ENCODE assay signal across 9 cellular contexts in the genomic region with DNA sequence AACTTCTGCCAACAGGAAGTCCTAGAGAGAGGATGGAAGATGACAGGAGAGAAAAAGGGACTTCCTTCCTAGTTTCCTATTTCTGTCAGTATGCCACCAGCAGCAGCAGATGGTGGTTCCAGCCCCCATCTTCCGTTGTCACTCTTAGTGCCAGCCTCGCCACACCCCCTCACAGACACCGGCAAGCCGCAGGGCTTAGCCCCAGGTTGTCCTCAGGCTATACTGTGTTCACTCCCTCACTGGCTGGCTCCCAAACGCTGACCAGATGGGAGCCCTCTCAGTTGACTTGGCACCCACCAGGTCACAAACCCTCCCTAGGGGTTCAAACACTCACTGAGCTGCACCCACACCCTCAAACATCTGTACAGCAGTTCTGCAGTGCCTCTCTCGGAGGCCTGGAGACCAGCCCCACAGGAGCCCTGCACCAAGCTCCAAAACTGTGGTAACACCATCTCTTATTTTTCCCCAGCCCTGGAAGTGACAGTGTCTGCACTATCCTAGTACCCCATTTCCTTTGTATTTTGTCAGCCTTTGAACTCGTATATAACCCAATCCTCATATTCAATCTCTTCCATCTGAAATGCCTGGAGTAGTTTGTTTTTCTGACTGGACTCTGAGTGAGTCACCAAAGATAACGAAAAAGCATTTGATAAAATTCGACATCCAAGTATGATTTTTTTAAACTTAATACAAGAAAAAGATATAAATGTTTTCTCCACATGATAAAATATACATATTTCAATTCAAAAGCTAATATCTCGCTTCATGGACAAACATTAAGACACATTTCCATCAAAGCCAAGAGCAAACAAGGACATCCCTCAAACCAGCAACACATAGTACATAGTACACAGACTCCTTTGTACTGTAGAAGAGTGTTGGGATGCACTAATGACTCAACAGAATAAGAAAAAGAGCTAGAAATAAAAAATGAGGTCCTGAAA. TPM values are rescaled to one million over a fixed set of nuclear protein-coding genes. Genes with fewer than 3 reads are reported as not detected.
DNase-seq lines count a peak whose midpoint lies in the region; ATAC-seq, FAIRE-seq and TF ChIP-seq lines count a peak whose summit lies in the region.
"Had no signal": no experiment of that assay in that cellular context is flagged by ENCODE, and none has a peak within 500 bp of the region (broad histone marks: within the 10 kb centered on the region; RNA-seq: fewer than 3 reads in every experiment).

No MANE protein-coding gene starts in this region.

- TF ChIP-seq EP300 in SK-N-SH (IDR thresholded peaks at IDR 0.05; ENCODE audit: borderline replicate concordance in 1 of 2, low read depth in 1 of 2, low read length in 1 of 2) (peak in 1 of 2 experiments; percentile 19; a peak in 1 of 4 replicates), sigmoid colon (IDR thresholded peaks at IDR 0.05) (no peak)

- H2AFZ ChIP-seq in SK-N-SH (ENCODE audit: low read depth) = no peak overlapping the region
- H2AFZ ChIP-seq in endothelial cell of umbilical vein (ENCODE audit: low read depth, low read length) = no peak overlapping the region

- peak; percentile 81 for FAIRE-seq in endothelial cell of umbilical vein (lab: Jason Lieb, UNC)

- H3K9ac ChIP-seq in SK-N-SH = no peak overlapping the region
- H3K9ac ChIP-seq in endothelial cell of umbilical vein (replicated peaks; ENCODE audit: extremely low read depth, insufficient read depth, low read length) = peak overlapping the region; percentile 49

- H3K36me3 ChIP-seq in SK-N-SH (replicated peaks in 1 of 2; ENCODE audit: control insufficient read depth in 1 of 2, insufficient read depth in 2 of 2, low read length in 1 of 2) = peaks cover 0 to 14% of the 10 kb centered on the region in 2 experiments
- no peaks in the 10 kb centered on the region for H3K36me3 ChIP-seq in endothelial cell of umbilical vein (ENCODE audit: control insufficient read depth in 2 of 2, extremely low read depth in 1 of 2, insufficient read depth in 2 of 2, low read length in 2 of 2)
- peaks cover 0 to 5% (median 0%) of the 10 kb centered on the region in 4 donors for H3K36me3 ChIP-seq in sigmoid colon

- intact Hi-C loops in endothelial cell of umbilical vein (cut with micrococcal nuclease) (no loop called here), sigmoid colon (cut with DNase I) (no loop called here), lower leg skin (cut with DNase I; ENCODE audit: low total_unique reads) (no loop called here)

- CTCF ChIA-PET in SK-N-SH (lab: Yijun Ruan, JAX) (interaction anchor here (1.2 to 1.7 kb wide), 3 partner anchors 11 to 28 kb away, joined by 5 to 6 read pairs (median 5); no protein-coding TSS in a partner anchor), endothelial cell of umbilical vein (lab: Charles Lee) (interaction anchor here (0.9 to 1.6 kb wide), 7 partner anchors 9 to 79 kb away, joined by 3 to 6 read pairs (median 4); no protein-coding TSS in a partner anchor)

- peaks cover 12% of the 10 kb centered on the region for H3F3A ChIP-seq in SK-N-SH (replicated peaks; ENCODE audit: insufficient read depth)

- WGBS in SK-N-SH (ENCODE audit: low lambda C conversion rate) = 33% methylated on average over 10 of the region's 10 CpGs
- WGBS in sigmoid colon, 2 donors = 65 to 79% methylated on average over 10 of the region's 10 CpGs
- WGBS in lower leg skin, 2 donors = 36 to 42% methylated on average over 10 of the region's 10 CpGs

- H3K9me3 ChIP-seq in SK-N-SH (no peaks in the 10 kb centered on the region), endothelial cell of umbilical vein (replicated peaks; ENCODE audit: control insufficient read depth, insufficient read depth, low read length) (no peaks in the 10 kb centered on the region), sigmoid colon (no peaks in the 10 kb centered on the region)

- H3K9me1 ChIP-seq in endothelial cell of umbilical vein (replicated peaks; ENCODE audit: control insufficient read depth, extremely low read depth, insufficient read depth, low read length) = no peaks in the 10 kb centered on the region

- DNase-seq in G401 (ENCODE audit: low spot score) (peak; percentile 25), SK-N-SH (peak; percentile 47), endothelial cell of umbilical vein (ENCODE audit: low read depth, low spot score) (peak; percentile 59), sigmoid colon (no peak), AG20443 (ENCODE audit: low spot score) (no peak), lower leg skin (ENCODE audit: low spot score in 2 of 2) (no peak), cortex of kidney (lab: John Stamatoyannopoulos, UW) (no peak)

- H4K20me1 ChIP-seq in SK-N-SH (ENCODE audit: insufficient read depth) (peaks cover 91% of the 10 kb centered on the region), endothelial cell of umbilical vein (replicated peaks; ENCODE audit: control insufficient read depth, extremely low read depth, insufficient read depth, low read length) (no peaks in the 10 kb centered on the region)

- no peaks in the 10 kb centered on the region for H3K9me2 ChIP-seq in SK-N-SH

- H3K27me3 ChIP-seq in SK-N-SH (ENCODE audit: insufficient read depth) (no peaks in the 10 kb centered on the region), endothelial cell of umbilical vein (ENCODE audit: control insufficient read depth in 2 of 2, insufficient read depth in 2 of 2, low read length in 2 of 2) (no peaks in the 10 kb centered on the region), sigmoid colon (no peaks in the 10 kb centered on the region)

- H3K79me2 ChIP-seq in SK-N-SH (ENCODE audit: insufficient read depth) (peaks cover 100% of the 10 kb centered on the region), endothelial cell of umbilical vein (ENCODE audit: control insufficient read depth, insufficient read depth, low read length) (peaks cover 84% of the 10 kb centered on the region)

- no peak for TF ChIP-seq RAD21 in SK-N-SH (IDR thresholded peaks at IDR 0.05; ENCODE audit: low read length)

- no TSS peak for BruUV-seq in endothelial cell of umbilical vein (replicated peaks; lab: Mats Ljungman, UMichigan)

- no peak for TF ChIP-seq POLR2A in endothelial cell of umbilical vein (IDR thresholded peaks at IDR 0.05; ENCODE audit: low read depth, low read length)
- no peak for TF ChIP-seq POLR2A in sigmoid colon (IDR thresholded peaks at IDR 0.05)
- TF ChIP-seq POLR2A in lower leg skin (IDR thresholded peaks at IDR 0.05) = no peak

- H3K4me3 ChIP-seq in SK-N-SH (ENCODE audit: low read depth in 2 of 2, low read length in 1 of 2) (no peak overlapping the region), endothelial cell of umbilical vein (replicated peaks in 1 of 3; ENCODE audit: insufficient read depth in 1 of 3, low read depth in 1 of 3, low read length in 3 of 3) (no peak overlapping the region), sigmoid colon (no peak overlapping the region), lower leg skin (ENCODE audit: low read depth, poor library complexity, severe bottlenecking) (no peak overlapping the region)

- dilution Hi-C loops in endothelial cell of umbilical vein (cut with MboI; ENCODE audit: extremely low pct_ligation_motif_present, low sequenced_read_pairs) = no loop called here

- POLR2A ChIA-PET in SK-N-SH (lab: Yijun Ruan, JAX) = no interaction called here
- POLR2A ChIA-PET in endothelial cell of umbilical vein (lab: Charles Lee) = interaction anchor here (0.6 kb wide), 2 partner anchors 12 to 22 kb away, joined by 3 to 4 read pairs; no protein-coding TSS in a partner anchor

- H3K4me1 ChIP-seq in SK-N-SH (ENCODE audit: control insufficient read depth in 1 of 2, insufficient read depth in 2 of 2, low read depth in 1 of 2, low read length in 1 of 2) = peaks cover 10 to 14% of the 10 kb centered on the region in 2 experiments
- H3K4me1 ChIP-seq in endothelial cell of umbilical vein (ENCODE audit: control insufficient read depth, extremely low read depth, insufficient read depth, low read length) = peaks cover 37% of the 10 kb centered on the region
- peaks cover 0 to 46% (median 36%) of the 10 kb centered on the region in 4 donors for H3K4me1 ChIP-seq in sigmoid colon

- in situ Hi-C loops in G401 (cut with HindIII; ENCODE audit: low sequenced_read_pairs) = no loop called here

- ATAC-seq in HG02970 (IDR thresholded peaks at IDR 0.05; ENCODE audit: low FRiP score, unreplicated experiment) = no peak

- TF ChIP-seq CTCF in SK-N-SH (IDR thresholded peaks at IDR 0.05) (no peak), endothelial cell of umbilical vein (IDR thresholded peaks at IDR 0.05; ENCODE audit: extremely low read depth in 1 of 2, insufficient read depth in 1 of 2, low read depth in 1 of 2, low read length in 2 of 2) (no peak), sigmoid colon (IDR thresholded peaks at IDR 0.05) (no peak), lower leg skin (IDR thresholded peaks at IDR 0.05) (no peak)

- H3K27ac ChIP-seq in SK-N-SH (ENCODE audit: low read depth in 2 of 2, low read length in 1 of 2) = peak overlapping the region; percentile 43 to 56
- H3K27ac ChIP-seq in endothelial cell of umbilical vein (ENCODE audit: insufficient read depth, low read depth, low read length) = peak overlapping the region; percentile 27
- H3K27ac ChIP-seq in sigmoid colon = peak overlapping the region; percentile 24 to 36 (median 26)
- H3K27ac ChIP-seq: VCaP had no signal

- H3K4me2 ChIP-seq in SK-N-SH (peak overlapping the region; percentile 40), endothelial cell of umbilical vein (ENCODE audit: insufficient read depth, low read length) (peak overlapping the region; percentile 79)

TF ChIP-seq in SK-N-SH, 30 proteins besides CTCF, POLR2A, EP300 and RAD21 (continues in another document):
- TF ChIP-seq JUND (IDR thresholded peaks at IDR 0.05) (peak; percentile 57; the same call in 1 of the 2 replicates), RXRA (IDR thresholded peaks at IDR 0.05; ENCODE audit: borderline replicate concordance, low read depth) (no peak)

TF ChIP-seq in endothelial cell of umbilical vein, 7 proteins besides CTCF, POLR2A, EP300 and RAD21 (continues in another document):
- TF ChIP-seq GATA2 (IDR thresholded peaks at IDR 0.05; ENCODE audit: insufficient read depth, insufficient read length, low read depth, low read length) = peak; percentile 78
- TF ChIP-seq FOS (IDR thresholded peaks at IDR 0.05; ENCODE audit: borderline replicate concordance, insufficient read depth, low read length) = peak; percentile 88

RNA-seq across cellular contexts. Expression of gene SMURF1, which starts 34.5 kb away (rescaled TPM):
- 16.7 and 23.0 TPM in 2 replicates for total RNA-seq in G401 (2014; rRNA removed; shearing (Covaris generic))
- polyA plus RNA-seq in SK-N-SH (2012; rRNA removed) (12.9 and 13.8 TPM in 2 replicates), endothelial cell of umbilical vein (9.6 and 11.5 TPM in 2 replicates), sigmoid colon (10 to 100 TPM in 1 of 3 donors, 1 to 10 TPM in 2; 8.4 to 14.1 (median 9.7) TPM)
- 7.8 and 8.7 TPM in 2 replicates for polyA plus RNA-seq in SK-N-SH (2012; cell fraction: cytosol; rRNA removed)
- 31.5 and 34.0 TPM in 2 replicates for polyA plus RNA-seq in SK-N-SH (2012; cell fraction: nucleus; rRNA removed)
- total RNA-seq in endothelial cell of umbilical vein (22.3 and 22.8 TPM in 2 replicates), sigmoid colon (10 to 100 TPM; 10.7 to 18.0 (median 15.8) TPM), lower leg skin (10 to 100 TPM; 26.8 to 44.7 (median 31.5) TPM)
- polyA plus RNA-seq in endothelial cell of umbilical vein (2011; cell fraction: cytosol; rRNA removed) = 10.9 and 12.2 TPM in 2 replicates
- 40.7 and 46.5 TPM in 2 replicates for polyA plus RNA-seq in endothelial cell of umbilical vein (2011; cell fraction: nucleus; rRNA removed)
- 15.3 and 16.8 TPM in 2 replicates for polyA plus RNA-seq in endothelial cell of umbilical vein (2012)
- 16.2 and 18.4 TPM in 2 replicates for polyA minus RNA-seq in endothelial cell of umbilical vein
- 6.3 TPM for polyA minus RNA-seq in endothelial cell of umbilical vein (2011; cell fraction: cytosol; rRNA and poly(A)+ RNA removed)
- polyA minus RNA-seq in endothelial cell of umbilical vein (2011; cell fraction: nucleus; rRNA and poly(A)+ RNA removed) = 26.8 and 32.5 TPM in 2 replicates

Comparison
In these comparisons a context has a peak if more than half of its experiments do, and no peak if none do; other contexts are left out.
1. DNase-seq: peak in G401 (single experiment), SK-N-SH (single experiment) and endothelial cell of umbilical vein (single experiment); none in sigmoid colon (single experiment), AG20443 (single experiment), lower leg skin (0 of 2) and cortex of kidney (single experiment).
2. Peak in every context shown above with its lines, with median percentiles within 50 percentile points of each other: H3K27ac ChIP-seq.